Comparison of ENCODE assay signal across 26 cellular contexts in the genomic region with DNA sequence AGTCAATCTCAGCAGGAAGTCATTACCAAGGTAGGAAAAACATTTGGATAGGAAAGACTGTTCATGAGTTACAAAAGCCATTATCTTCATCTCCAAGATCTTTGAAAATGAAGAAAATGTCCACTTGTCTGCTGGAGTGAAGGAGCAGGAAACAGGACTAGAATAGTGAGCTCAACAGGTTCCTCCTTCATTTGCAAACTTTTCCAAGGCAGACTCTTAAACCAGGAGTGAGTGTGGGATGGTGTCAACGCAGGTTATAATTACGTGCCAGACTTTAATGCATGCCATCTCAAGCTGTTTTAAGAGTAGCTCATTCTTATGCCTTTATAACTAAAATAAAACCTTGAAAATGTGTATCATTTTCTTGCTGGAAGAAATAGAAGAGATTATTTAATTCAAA. TPM values are rescaled to one million over a fixed set of nuclear protein-coding genes. Genes with fewer than 3 reads are reported as not detected.
"Had no signal": no experiment of that assay in that cellular context is flagged by ENCODE, and none has a peak within 500 bp of the region (broad histone marks: within the 10 kb centered on the region; RNA-seq: fewer than 3 reads in every experiment).

No MANE protein-coding gene starts in this region.

- H3K4me1 ChIP-seq: stomach, suprapubic skin, testis, thyroid gland, tibial artery, tibial nerve, transverse colon, upper lobe of left lung, upper lobe of right lung, uterus, vagina had no signal

- DNase-seq: stimulated activated CD4-positive, alpha-beta T cell treated with anti-CD3 and anti-CD28 coated beads, Interleukin-2, amount 100 ng/mL, for 48 hours; stimulated activated CD4-positive, alpha-beta T cell treated with anti-CD3 and anti-CD28 coated beads, Interleukin-4, amount 100 ng/mL, for 1 hour; stimulated activated CD4-positive, alpha-beta T cell treated with anti-CD3 and anti-CD28 coated beads, Interleukin-4, amount 100 ng/mL, for 24 hours; stimulated activated CD4-positive, alpha-beta T cell treated with anti-CD3 and anti-CD28 coated beads, Interleukin-4, amount 100 ng/mL, for 4 hours; stimulated activated CD8-positive, alpha-beta memory T cell treated with anti-CD3 and anti-CD28 coated beads, Interleukin-4, amount 100 ng/mL, for 48 hours; stimulated activated naive B cell treated with anti-CD40 and anti-IgM and Interleukin-4, amounts not matched to agents 10 μg/mL and 1 μg/mL and 100 μg/mL, for 72 hours; stimulated activated naive CD4-positive, alpha-beta T cell; stimulated activated naive CD4-positive, alpha-beta T cell treated with Interleukin-2 at 50 U/mL for 16 hours; stimulated activated naive CD8-positive, alpha-beta T cell treated with anti-CD3 and anti-CD28 coated beads, Interleukin-15, amount 100 ng/mL, for 72 hours; stimulated activated naive CD8-positive, alpha-beta T cell treated with anti-CD3 and anti-CD28 coated beads, Interleukin-15, Interleukin-2, amounts not matched to agents 100 U/mL and 50 U/mL, for 24 hours; stomach; testis; thyroid gland; tibial artery; transverse colon; upper lobe of left lung; upper lobe of right lung; uterus had no signal

- H3K4me3 ChIP-seq: stomach, suprapubic skin, testis, thoracic aorta, thyroid gland, tibial artery, tibial nerve, transverse colon, upper lobe of left lung, upper lobe of right lung, uterus, vagina had no signal

- H3K36me3 ChIP-seq: stomach, suprapubic skin, thoracic aorta, thyroid gland, tibial artery, tibial nerve, transverse colon, upper lobe of left lung, upper lobe of right lung, uterus, vagina had no signal

- ATAC-seq: stimulated activated effector memory CD8-positive, alpha-beta T cell treated with anti-CD3 and anti-CD28 coated beads, Interleukin-12 subunit alpha, Interleukin-12 subunit beta, amount 100 ng/mL, for 72 hours; stimulated activated memory B cell treated with anti-CD40 and anti-IgM and Interleukin-4, amounts not matched to agents 10 μg/mL and 1 μg/mL and 100 μg/mL, for 72 hours; stimulated activated naive B cell treated with anti-CD40 and anti-IgM and Interleukin-4, amounts not matched to agents 10 μg/mL and 1 μg/mL and 100 μg/mL, for 72 hours; stimulated activated naive CD8-positive, alpha-beta T cell treated with anti-CD3 and anti-CD28 coated beads, Interleukin-15, amount 100 ng/mL, for 72 hours; stimulated activated naive CD8-positive, alpha-beta T cell treated with anti-CD3 and anti-CD28 coated beads, Interleukin-15, Interleukin-2, amounts not matched to agents 100 U/mL and 50 U/mL, for 24 hours; upper lobe of right lung had no signal

- H3K9me3 ChIP-seq: stomach, suprapubic skin, testis, thoracic aorta, thyroid gland, tibial artery, tibial nerve, transverse colon, upper lobe of left lung, upper lobe of right lung, uterus, vagina had no signal

- H3K27ac ChIP-seq: stomach, suprapubic skin, testis, thoracic aorta, thyroid gland, tibial artery, tibial nerve, transverse colon, upper lobe of left lung, upper lobe of right lung, uterus, vagina had no signal

RNA-seq across cellular contexts. Expression of a gene that starts 3.4 kb away (rescaled TPM):
- total RNA-seq: temporal lobe, urinary bladder had no signal
